7 cellular contexts compared by ENCODE assay signal in genomic region chr12:40104461-40105264, GRCh38. TPM values are rescaled to one million over a fixed set of nuclear protein-coding genes. Genes with fewer than 3 reads are reported as not detected.
DNase-seq lines count a peak whose midpoint lies in the region; ATAC-seq lines count a peak whose summit lies in the region.

No MANE protein-coding gene starts in this region.

- H3K27ac Mint-ChIP-seq in dendritic cell treated with granulocyte-macrophage colony-stimulating factor and Interleukin-4, amounts not matched to agents 40 ng/mL and 50 ng/mL, for 4 days: no peak overlapping the region
- H3K27ac Mint-ChIP-seq in naive thymus-derived CD8-positive, alpha-beta T cell: peak overlapping the region in 9 of 10 donors; percentile 14 to 85 (median 60)

- ATAC-seq in GM19372 (IDR thresholded peaks at IDR 0.05; ENCODE audit: low read depth, unreplicated experiment): peak; percentile 4
- no peak for ATAC-seq in naive thymus-derived CD8-positive, alpha-beta T cell
- no peak for ATAC-seq in GM18861 (IDR thresholded peaks at IDR 0.05; ENCODE audit: unreplicated experiment)
- ATAC-seq in GM18870 (IDR thresholded peaks at IDR 0.05; ENCODE audit: unreplicated experiment): no peak

- no peaks in the 10 kb centered on the region for H3K36me3 Mint-ChIP-seq in dendritic cell treated with granulocyte-macrophage colony-stimulating factor and Interleukin-4, amounts not matched to agents 40 ng/mL and 50 ng/mL, for 4 days (ENCODE audit: low read depth)
- no peaks in the 10 kb centered on the region for H3K36me3 Mint-ChIP-seq in naive thymus-derived CD8-positive, alpha-beta T cell

- peaks cover 37% of the 10 kb centered on the region for H3K4me1 Mint-ChIP-seq in dendritic cell treated with granulocyte-macrophage colony-stimulating factor and Interleukin-4, amounts not matched to agents 40 ng/mL and 50 ng/mL, for 4 days (ENCODE audit: low read depth)
- H3K4me1 Mint-ChIP-seq in naive thymus-derived CD8-positive, alpha-beta T cell: peaks cover 17 to 49% (median 36%) of the 10 kb centered on the region in 4 donors

- DNase-seq in NCI-H69 (lab: John Stamatoyannopoulos, UW) (peak; percentile 49), GDM1 (lab: John Stamatoyannopoulos, UW) (no peak)
- peak in 2 of 10 donors; percentile 3 to 4 for DNase-seq in naive thymus-derived CD8-positive, alpha-beta T cell

- POLR2A ChIA-PET in naive thymus-derived CD8-positive, alpha-beta T cell (lab: Charles Lee): interaction anchor here (4.0 kb wide), 1 partner anchor 14 kb away, joined by 10 read pairs; no protein-coding TSS in a partner anchor

- no peaks in the 10 kb centered on the region for H3K9me3 Mint-ChIP-seq in dendritic cell treated with granulocyte-macrophage colony-stimulating factor and Interleukin-4, amounts not matched to agents 40 ng/mL and 50 ng/mL, for 4 days
- H3K9me3 Mint-ChIP-seq in naive thymus-derived CD8-positive, alpha-beta T cell: no peaks in the 10 kb centered on the region

- H3K27me3 Mint-ChIP-seq in dendritic cell treated with granulocyte-macrophage colony-stimulating factor and Interleukin-4, amounts not matched to agents 40 ng/mL and 50 ng/mL, for 4 days: peaks cover 30% of the 10 kb centered on the region
- H3K27me3 Mint-ChIP-seq in naive thymus-derived CD8-positive, alpha-beta T cell: peaks cover 0 to 5% (median 0%) of the 10 kb centered on the region in 5 donors

- intact Hi-C loops in dendritic cell treated with granulocyte-macrophage colony-stimulating factor and Interleukin-4, amounts not matched to agents 40 ng/mL and 50 ng/mL, for 4 days (cut with micrococcal nuclease): loop anchor here (5.0 kb wide), 2 partner anchors 208 to 337 kb away; no protein-coding TSS in a partner anchor

- H3K4me3 Mint-ChIP-seq in dendritic cell treated with granulocyte-macrophage colony-stimulating factor and Interleukin-4, amounts not matched to agents 40 ng/mL and 50 ng/mL, for 4 days: peak overlapping the region; percentile 80
- H3K4me3 Mint-ChIP-seq in naive thymus-derived CD8-positive, alpha-beta T cell: peak overlapping the region; percentile 72 to 97 (median 84)

RNA-seq across cellular contexts. Expression of gene SLC2A13, which starts 1.2 kb away (rescaled TPM):
- 1 to 10 TPM; 7.3 to 7.6 TPM for total RNA-seq in naive thymus-derived CD8-positive, alpha-beta T cell
- 1 to 10 TPM; 1.4 to 1.6 (median 1.6) TPM for polyA plus RNA-seq in naive thymus-derived CD8-positive, alpha-beta T cell
